In genomic region chr1:64077281-64077940, GRCh38 we compare ENCODE assay signal across 23 cellular contexts.
DNase-seq lines count a peak whose midpoint lies in the region; ATAC-seq, FAIRE-seq and TF ChIP-seq lines count a peak whose summit lies in the region.
"Had no signal": no experiment of that assay in that cellular context is flagged by ENCODE, and none has a peak within 500 bp of the region (broad histone marks: within the 10 kb centered on the region; RNA-seq: fewer than 3 reads in every experiment).

No MANE protein-coding gene starts in this region.

- no peak for TF ChIP-seq POLR2A in GM18505 (IDR thresholded peaks at IDR 0.05; ENCODE audit: borderline replicate concordance, extremely low read depth, insufficient read depth, insufficient read length)

- H2AFZ ChIP-seq in astrocyte (ENCODE audit: low read depth, low read length) = no peak overlapping the region

- H3K27ac Mint-ChIP-seq in astrocyte (ENCODE audit: unreplicated experiment) = no peak overlapping the region
- H3K27ac Mint-ChIP-seq in CD14-positive monocyte = peak overlapping the region in 1 of 7 donors; percentile 31
- no peak overlapping the region for H3K27ac Mint-ChIP-seq in activated CD4-positive, alpha-beta T cell treated with anti-CD3 and anti-CD28 coated beads, Interleukin-2, amount 10 ng/mL, durations not matched to agents 7 days and 5 days
- H3K27ac Mint-ChIP-seq: activated naive CD8-positive, alpha-beta T cell treated with anti-CD3 and anti-CD28 coated beads for 36 hours; activated T-helper 1 cell treated with anti-CD3 and anti-CD28 coated beads, Interleukin-12 subunit alpha, Interleukin-12 subunit beta, Interleukin-2, Interleukin-4 antibody, amounts not matched to agents 30 ng/mL and 10 ng/mL and 1 ng/mL, durations not matched to agents 14 hours and 24 hours and 36 hours; brain; nephron had no signal

- H4K20me1 ChIP-seq in astrocyte (ENCODE audit: insufficient read depth, low read length) = no peaks in the 10 kb centered on the region

- no peak overlapping the region for H3K4me2 ChIP-seq in astrocyte (ENCODE audit: low read length)
- H3K4me2 ChIP-seq: KMS-11 had no signal

- H3K27me3 ChIP-seq in astrocyte (ENCODE audit: insufficient read depth, low read length) = no peaks in the 10 kb centered on the region
- H3K27me3 ChIP-seq: BE2C had no signal

- H3K4me1 Mint-ChIP-seq in astrocyte (ENCODE audit: low read depth, unreplicated experiment) (peaks cover 26% of the 10 kb centered on the region), CD14-positive monocyte (no peaks in the 10 kb centered on the region)
- H3K4me1 Mint-ChIP-seq in activated CD4-positive, alpha-beta T cell treated with anti-CD3 and anti-CD28 coated beads, Interleukin-2, amount 10 ng/mL, durations not matched to agents 7 days and 5 days = no peaks in the 10 kb centered on the region
- H3K4me1 Mint-ChIP-seq: activated naive CD8-positive, alpha-beta T cell treated with anti-CD3 and anti-CD28 coated beads for 36 hours had no signal

- H3K36me3 ChIP-seq in astrocyte (ENCODE audit: insufficient read depth, low read length) = no peaks in the 10 kb centered on the region
- H3K36me3 ChIP-seq: BE2C, HAP-1 had no signal

- no peaks in the 10 kb centered on the region for H3K36me3 Mint-ChIP-seq in astrocyte (ENCODE audit: low read depth, unreplicated experiment)
- no peaks in the 10 kb centered on the region for H3K36me3 Mint-ChIP-seq in CD14-positive monocyte
- H3K36me3 Mint-ChIP-seq in activated CD4-positive, alpha-beta T cell treated with anti-CD3 and anti-CD28 coated beads, Interleukin-2, amount 10 ng/mL, durations not matched to agents 7 days and 5 days (ENCODE audit: low read depth) = no peaks in the 10 kb centered on the region
- H3K36me3 Mint-ChIP-seq: activated naive CD8-positive, alpha-beta T cell treated with anti-CD3 and anti-CD28 coated beads for 36 hours; brain had no signal

- DNase-seq in C1 segment of cervical spinal cord (lab: John Stamatoyannopoulos, UW) (peak in 9 of 14 donors; percentile 14 to 42 (median 37)), astrocyte (ENCODE audit: low read depth) (no peak), foreskin melanocyte (peak; percentile 74), nucleus accumbens (lab: John Stamatoyannopoulos, UW) (peak in 45 of 56 donors; percentile 1 to 78 (median 36)), CD14-positive monocyte (ENCODE audit: low spot score) (no peak), activated gamma-delta T cell (lab: John Stamatoyannopoulos, UW) (no peak)
- no peak for DNase-seq in activated CD4-positive, alpha-beta T cell treated with anti-CD3 and anti-CD28 coated beads, Interleukin-2, amount 10 ng/mL, durations not matched to agents 7 days and 5 days
- DNase-seq: 8988T; activated CD4-positive, CD25-positive, alpha-beta regulatory T cell treated with anti-CD3 and anti-CD28 coated beads, Interleukin-2, amount 50 U/mL, for 72 hours; activated naive CD8-positive, alpha-beta T cell treated with anti-CD3 and anti-CD28 coated beads for 36 hours; BE2C; NCI-H1092 treated with DMSO at 0.1 percent for 48 hours; NCI-H2081; stimulated activated CD4-positive, alpha-beta T cell treated with anti-CD3 and anti-CD28 coated beads, Interleukin-4, amount 100 ng/mL, for 24 hours had no signal

- peaks cover 9% of the 10 kb centered on the region for H3K4me1 ChIP-seq in astrocyte (ENCODE audit: insufficient read depth, low read length)
- H3K4me1 ChIP-seq: HAP-1 had no signal

- peak; percentile 5 for FAIRE-seq in astrocyte (lab: Jason Lieb, UNC)
- FAIRE-seq: endometrium, urothelium cell line had no signal

- intact Hi-C loops in CD14-positive monocyte (cut with micrococcal nuclease) = no loop called here

- no peak overlapping the region for H3K27ac ChIP-seq in astrocyte (ENCODE audit: low read depth, low read length)
- H3K27ac ChIP-seq: coronary artery, KMS-11 had no signal

- no peaks in the 10 kb centered on the region for H3K79me2 ChIP-seq in astrocyte (ENCODE audit: insufficient read depth, low read length)

- H3K4me3 ChIP-seq in astrocyte (ENCODE audit: insufficient read depth, low read depth, low read length) = no peak overlapping the region
- H3K4me3 ChIP-seq: coronary artery, HAP-1 had no signal

- H3K27me3 Mint-ChIP-seq in astrocyte (ENCODE audit: low read depth, unreplicated experiment) = no peaks in the 10 kb centered on the region
- H3K27me3 Mint-ChIP-seq in CD14-positive monocyte (ENCODE audit: low read depth in 3 of 3) = peaks cover 0 to 3% (median 0%) of the 10 kb centered on the region in 3 donors
- H3K27me3 Mint-ChIP-seq in activated CD4-positive, alpha-beta T cell treated with anti-CD3 and anti-CD28 coated beads, Interleukin-2, amount 10 ng/mL, durations not matched to agents 7 days and 5 days = no peaks in the 10 kb centered on the region
- H3K27me3 Mint-ChIP-seq: activated naive CD8-positive, alpha-beta T cell treated with anti-CD3 and anti-CD28 coated beads for 36 hours; brain had no signal

- H3K9me3 Mint-ChIP-seq in astrocyte (ENCODE audit: unreplicated experiment) = no peaks in the 10 kb centered on the region
- H3K9me3 Mint-ChIP-seq in CD14-positive monocyte = no peaks in the 10 kb centered on the region
- no peaks in the 10 kb centered on the region for H3K9me3 Mint-ChIP-seq in activated CD4-positive, alpha-beta T cell treated with anti-CD3 and anti-CD28 coated beads, Interleukin-2, amount 10 ng/mL, durations not matched to agents 7 days and 5 days
- H3K9me3 Mint-ChIP-seq: activated naive CD8-positive, alpha-beta T cell treated with anti-CD3 and anti-CD28 coated beads for 36 hours; activated T-helper 1 cell treated with anti-CD3 and anti-CD28 coated beads, Interleukin-12 subunit alpha, Interleukin-12 subunit beta, Interleukin-2, Interleukin-4 antibody, amounts not matched to agents 30 ng/mL and 10 ng/mL and 1 ng/mL, durations not matched to agents 14 hours and 24 hours and 36 hours; brain; nephron had no signal

- CTCF ChIA-PET in activated CD4-positive, alpha-beta T cell treated with anti-CD3 and anti-CD28 coated beads, Interleukin-2, amount 10 ng/mL, durations not matched to agents 7 days and 5 days (lab: Charles Lee) = no interaction called here

- POLR2A ChIA-PET in activated CD4-positive, alpha-beta T cell treated with anti-CD3 and anti-CD28 coated beads, Interleukin-2, amount 10 ng/mL, durations not matched to agents 7 days and 5 days (lab: Charles Lee) = no interaction called here

- TF ChIP-seq CTCF in astrocyte (IDR thresholded peaks at IDR 0.05; ENCODE audit: insufficient read depth, low read depth, low read length) (no peak), CD14-positive monocyte (IDR thresholded peaks at IDR 0.05) (no peak)

- H3K4me3 Mint-ChIP-seq in astrocyte (ENCODE audit: unreplicated experiment) (no peak overlapping the region), CD14-positive monocyte (no peak overlapping the region)
- no peak overlapping the region for H3K4me3 Mint-ChIP-seq in activated CD4-positive, alpha-beta T cell treated with anti-CD3 and anti-CD28 coated beads, Interleukin-2, amount 10 ng/mL, durations not matched to agents 7 days and 5 days
- H3K4me3 Mint-ChIP-seq: activated naive CD8-positive, alpha-beta T cell treated with anti-CD3 and anti-CD28 coated beads for 36 hours; activated T-helper 1 cell treated with anti-CD3 and anti-CD28 coated beads, Interleukin-12 subunit alpha, Interleukin-12 subunit beta, Interleukin-2, Interleukin-4 antibody, amounts not matched to agents 30 ng/mL and 10 ng/mL and 1 ng/mL, durations not matched to agents 14 hours and 24 hours and 36 hours; brain; nephron had no signal

- no peak overlapping the region for H3K9ac ChIP-seq in astrocyte (ENCODE audit: low read length)
- H3K9ac ChIP-seq: KMS-11 had no signal

- no peak for ATAC-seq in GM18505 (IDR thresholded peaks at IDR 0.05; ENCODE audit: unreplicated experiment)

- no peaks in the 10 kb centered on the region for H3K9me3 ChIP-seq in astrocyte (ENCODE audit: insufficient read depth, low read depth, low read length)
- H3K9me3 ChIP-seq: BE2C, HAP-1 had no signal

Comparison
In these comparisons a context has a peak if more than half of its experiments do, and no peak if none do; other contexts are left out.
1. DNase-seq: peak in C1 segment of cervical spinal cord (9 of 14), foreskin melanocyte (single experiment) and nucleus accumbens (45 of 56); none in astrocyte (single experiment), CD14-positive monocyte (single experiment), activated gamma-delta T cell (single experiment) and activated CD4-positive, alpha-beta T cell treated with anti-CD3 and anti-CD28 coated beads, Interleukin-2, amount 10 ng/mL, durations not matched to agents 7 days and 5 days (single experiment).